In the genomic region with DNA sequence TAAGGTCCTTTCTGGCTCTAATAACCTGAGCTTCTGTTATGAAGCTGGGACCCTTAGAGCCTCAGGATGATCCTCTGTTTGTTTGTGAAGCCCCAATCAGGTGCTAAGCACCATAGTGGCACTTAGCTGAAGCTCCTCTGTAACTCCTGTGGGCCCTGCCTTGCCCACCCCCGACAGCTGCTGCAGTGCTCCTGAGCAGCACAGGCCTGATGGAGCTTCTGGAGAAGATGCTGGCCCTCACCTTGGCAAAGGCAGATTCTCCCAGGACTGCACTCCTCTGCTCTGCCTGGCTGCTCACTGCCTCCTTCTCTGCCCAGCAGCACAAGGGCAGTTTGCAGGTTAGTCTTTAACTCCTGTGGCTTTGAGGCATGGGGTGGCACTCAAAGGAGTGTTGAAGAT, we compare ENCODE assay signal across 10 cellular contexts. TPM values are rescaled to one million over a fixed set of nuclear protein-coding genes. Genes with fewer than 3 reads are reported as not detected.
DNase-seq lines count a peak whose midpoint lies in the region; ATAC-seq and TF ChIP-seq lines count a peak whose summit lies in the region.
"Had no signal": no experiment of that assay in that cellular context is flagged by ENCODE, and none has a peak within 500 bp of the region (broad histone marks: within the 10 kb centered on the region; RNA-seq: fewer than 3 reads in every experiment).

No MANE protein-coding gene starts in this region.

- no peaks in the 10 kb centered on the region for H3K36me3 Mint-ChIP-seq in activated naive CD8-positive, alpha-beta T cell treated with anti-CD3 and anti-CD28 coated beads for 36 hours

- WGBS in thyroid gland, 2 donors = 33 to 50% methylated on average over 1 of the region's 1 CpG

- H3K27me3 Mint-ChIP-seq in activated naive CD8-positive, alpha-beta T cell treated with anti-CD3 and anti-CD28 coated beads for 36 hours = no peaks in the 10 kb centered on the region

- no peaks in the 10 kb centered on the region for H3K4me1 ChIP-seq in thyroid gland

- ATAC-seq in HG03139 (IDR thresholded peaks at IDR 0.05; ENCODE audit: unreplicated experiment) = peak; percentile 10
- no peak for ATAC-seq in activated CD4-positive, CD25-positive, alpha-beta regulatory T cell treated with anti-CD3 and anti-CD28 coated beads, Interleukin-2, amount 50 U/mL, for 24 hours

- H3K4me3 Mint-ChIP-seq in activated naive CD8-positive, alpha-beta T cell treated with anti-CD3 and anti-CD28 coated beads for 36 hours = peak overlapping the region; percentile 84

- no peaks in the 10 kb centered on the region for H3K27me3 ChIP-seq in thyroid gland

- peak overlapping the region; percentile 89 for H3K27ac Mint-ChIP-seq in activated naive CD8-positive, alpha-beta T cell treated with anti-CD3 and anti-CD28 coated beads for 36 hours

- no peak for TF ChIP-seq CTCF in thyroid gland (IDR thresholded peaks at IDR 0.05)

- H3K36me3 ChIP-seq in thyroid gland = no peaks in the 10 kb centered on the region

- no peaks in the 10 kb centered on the region for H3K9me3 Mint-ChIP-seq in activated naive CD8-positive, alpha-beta T cell treated with anti-CD3 and anti-CD28 coated beads for 36 hours

- no peak overlapping the region for H3K27ac ChIP-seq in thyroid gland
- H3K27ac ChIP-seq: 22Rv1 had no signal

- intact Hi-C loops in thyroid gland (cut with DNase I) = no loop called here

- TF ChIP-seq POLR2A in thyroid gland (IDR thresholded peaks at IDR 0.05) = no peak

- H3K4me3 ChIP-seq in thyroid gland (replicated peaks in 1 of 3) = no peak overlapping the region

- H3K9me3 ChIP-seq in thyroid gland = no peaks in the 10 kb centered on the region

- peak; percentile 22 for DNase-seq in NCI-H82 (lab: John Stamatoyannopoulos, UW)
- no peak for DNase-seq in NCI-H82 treated with DMSO at 0.1 percent for 48 hours (lab: John Stamatoyannopoulos, UW; ENCODE audit: unreplicated experiment)
- DNase-seq in activated naive CD8-positive, alpha-beta T cell treated with anti-CD3 and anti-CD28 coated beads for 36 hours = no peak
- DNase-seq in stimulated activated CD8-positive, alpha-beta memory T cell treated with anti-CD3 and anti-CD28 coated beads, Interleukin-4, amount 100 ng/mL, for 48 hours = peak; percentile 38
- no peak for DNase-seq in thyroid gland
- DNase-seq in cortex of kidney (lab: John Stamatoyannopoulos, UW) = no peak
- DNase-seq: NCI-H69 had no signal

- peaks cover 40% of the 10 kb centered on the region for H3K4me1 Mint-ChIP-seq in activated naive CD8-positive, alpha-beta T cell treated with anti-CD3 and anti-CD28 coated beads for 36 hours

RNA-seq across cellular contexts. Expression of a gene that starts 19.0 kb away (rescaled TPM):
- total RNA-seq in activated naive CD8-positive, alpha-beta T cell treated with anti-CD3 and anti-CD28 coated beads for 36 hours = 10 to 100 TPM; 14.4 to 15.8 TPM
- total RNA-seq in thyroid gland = 10 to 100 TPM in 3 of 4 donors, 1 to 10 TPM in 1; 6.6 to 18.8 (median 14.4) TPM

RNA-seq across cellular contexts. Expression of a gene that starts 51.4 kb away (rescaled TPM):
- total RNA-seq in activated naive CD8-positive, alpha-beta T cell treated with anti-CD3 and anti-CD28 coated beads for 36 hours = 10 to 100 TPM; 68.1 to 74.8 TPM
- 10 to 100 TPM; 34.4 to 91.8 (median 63.7) TPM for total RNA-seq in thyroid gland

Comparison
In these comparisons a context has a peak if more than half of its experiments do, and no peak if none do; other contexts are left out.
1. DNase-seq: peak in NCI-H82 (single experiment) and stimulated activated CD8-positive, alpha-beta memory T cell treated with anti-CD3 and anti-CD28 coated beads, Interleukin-4, amount 100 ng/mL, for 48 hours (single experiment); none in NCI-H82 treated with DMSO at 0.1 percent for 48 hours (single experiment), activated naive CD8-positive, alpha-beta T cell treated with anti-CD3 and anti-CD28 coated beads for 36 hours (single experiment), thyroid gland (0 of 2) and cortex of kidney (single experiment).